ENCODE assay signal across 15 cellular contexts in the genomic region with DNA sequence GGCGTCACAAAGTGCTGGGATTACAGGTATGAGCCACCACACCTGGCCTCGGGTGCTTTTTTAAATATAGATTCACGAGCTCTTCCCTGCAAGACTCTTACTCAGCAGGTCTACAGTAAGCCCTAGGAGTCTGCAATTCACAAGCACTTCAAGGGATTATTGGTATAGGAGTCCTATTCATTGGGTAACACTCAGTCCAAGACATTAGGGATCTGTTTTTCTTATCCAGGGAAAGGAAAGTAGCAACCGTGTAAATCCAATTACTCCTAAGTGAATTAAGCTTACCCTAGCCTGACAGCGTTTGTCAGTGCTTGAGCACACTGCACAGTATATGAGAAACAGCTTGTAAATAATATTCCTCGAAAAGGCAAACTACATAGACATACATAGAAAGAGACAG.
DNase-seq lines count a peak whose midpoint lies in the region; ATAC-seq and TF ChIP-seq lines count a peak whose summit lies in the region.
"Had no signal": no experiment of that assay in that cellular context is flagged by ENCODE, and none has a peak within 500 bp of the region (broad histone marks: within the 10 kb centered on the region; RNA-seq: fewer than 3 reads in every experiment).

No MANE protein-coding gene starts in this region.

- H3K36me3 Mint-ChIP-seq in Calu3 (ENCODE audit: insufficient read depth, unreplicated experiment) (peaks cover 34% of the 10 kb centered on the region), nephron progenitor cell (ENCODE audit: low read depth) (peaks cover 20% of the 10 kb centered on the region)

- DNase-seq in Calu3, result no peak
- peak; percentile 100 for DNase-seq in NCI-H82 (lab: John Stamatoyannopoulos, UW)
- no peak for DNase-seq in nephron progenitor cell
- DNase-seq in DMS 273 treated with DMSO at 0.1 percent for 48 hours (lab: John Stamatoyannopoulos, UW), result no peak
- DNase-seq in DMS 273 (lab: John Stamatoyannopoulos, UW; ENCODE audit: unreplicated experiment), result no peak
- no peak for DNase-seq in SW480 (ENCODE audit: low spot score)
- no peak for DNase-seq in gastrocnemius medialis
- DNase-seq: GF-D8, H9, NCI-H1092 treated with DMSO at 0.1 percent for 48 hours, NCI-H226, NCI-H69 had no signal

- H3K27ac ChIP-seq in gastrocnemius medialis, result no peak overlapping the region
- H3K27ac ChIP-seq: KMS-11 had no signal

- H3K9me3 Mint-ChIP-seq in Calu3 (ENCODE audit: low read depth, unreplicated experiment), result no peaks in the 10 kb centered on the region
- no peaks in the 10 kb centered on the region for H3K9me3 Mint-ChIP-seq in nephron progenitor cell
- H3K9me3 Mint-ChIP-seq: H9 had no signal

- H3K27me3 ChIP-seq in gastrocnemius medialis, result no peaks in the 10 kb centered on the region

- no peak for TF ChIP-seq POLR2A in gastrocnemius medialis (IDR thresholded peaks at IDR 0.05)

- no peaks in the 10 kb centered on the region for H3K9me3 ChIP-seq in gastrocnemius medialis

- H3K27ac Mint-ChIP-seq in Calu3 (ENCODE audit: unreplicated experiment), result peak overlapping the region; percentile 30
- H3K27ac Mint-ChIP-seq in nephron progenitor cell, result peak overlapping the region; percentile 74

- H3K4me1 Mint-ChIP-seq in Calu3 (ENCODE audit: low read depth, unreplicated experiment) (peaks cover 22% of the 10 kb centered on the region), nephron progenitor cell (peaks cover 10% of the 10 kb centered on the region)

- no peaks in the 10 kb centered on the region for H3K36me3 ChIP-seq in gastrocnemius medialis

- H3K27me3 Mint-ChIP-seq in Calu3 (ENCODE audit: unreplicated experiment) (no peaks in the 10 kb centered on the region), nephron progenitor cell (ENCODE audit: low read depth, poor library complexity) (peaks cover 2% of the 10 kb centered on the region)

- H3K4me1 ChIP-seq in gastrocnemius medialis, result no peaks in the 10 kb centered on the region

- no peak overlapping the region for H3K4me3 ChIP-seq in gastrocnemius medialis
- H3K4me3 ChIP-seq: SK-N-MC had no signal

- H3K4me3 Mint-ChIP-seq in Calu3 (ENCODE audit: low read depth, unreplicated experiment), result no peak overlapping the region
- no peak overlapping the region for H3K4me3 Mint-ChIP-seq in nephron progenitor cell
- H3K4me3 Mint-ChIP-seq: H9 had no signal

- no peak for TF ChIP-seq CTCF in Calu3 (IDR thresholded peaks at IDR 0.05; ENCODE audit: unreplicated experiment)
- TF ChIP-seq CTCF in nephron progenitor cell (IDR thresholded peaks at IDR 0.05), result no peak
- TF ChIP-seq CTCF in gastrocnemius medialis (IDR thresholded peaks at IDR 0.05 in 4 of 5, conservative IDR thresholded peaks at IDR 0.05 in 1 of 5), result no peak

- no TSS peak for BruUV-seq in Calu3 (replicated peaks; lab: Mats Ljungman, UMichigan)

- CTCF ChIA-PET in Calu3 (lab: Charles Lee), result interaction anchor here (0.8 to 1.7 kb wide), 2 partner anchors 9 to 36 kb away, joined by 3 to 4 read pairs; no protein-coding TSS in a partner anchor

- intact Hi-C loops in Calu3 (cut with micrococcal nuclease; ENCODE audit: unreplicated experiment), result no loop called here
- intact Hi-C loops in gastrocnemius medialis (cut with DNase I; ENCODE audit: low total_unique reads), result no loop called here

- ATAC-seq in SK-N-SH treated with all-trans-retinoic acid at 6 μM for 48 hours (peak; percentile 55), gastrocnemius medialis (no peak)

- in situ Hi-C loops in gastrocnemius medialis (cut with MboI; ENCODE audit: low sequenced_read_pairs in 4 of 4), result no loop called here

TF ChIP-seq in SK-N-SH treated with all-trans-retinoic acid at 6 μM for 48 hours, 23 proteins besides CTCF, POLR2A, EP300 and RAD21:
- no peak for TF ChIP-seq RARB (CRISPR knock-in tag; IDR thresholded peaks at IDR 0.05)
- no peak for TF ChIP-seq CSDC2 (CRISPR knock-in tag; IDR thresholded peaks at IDR 0.05)
- peak; percentile 88 for TF ChIP-seq ZFP3 (CRISPR knock-in tag; IDR thresholded peaks at IDR 0.05)
